ENCODE assay signal across 8 cellular contexts in genomic region chr6:78808933-78809332, GRCh38.
"Had no signal": no experiment of that assay in that cellular context is flagged by ENCODE, and none has a peak within 500 bp of the region (broad histone marks: within the 10 kb centered on the region; RNA-seq: fewer than 3 reads in every experiment).

No MANE protein-coding gene starts in this region.

- H3K4me3 ChIP-seq: GM23338, HAP-1, K562 had no signal

- H3K9me3 ChIP-seq: HAP-1 had no signal

- H3K36me3 ChIP-seq: HAP-1 had no signal

- H3K4me2 ChIP-seq: GM23338 had no signal

- DNase-seq: H7, HFFc6, IMR-90 had no signal

- FAIRE-seq: HTR-8/SVneo, K562 had no signal

- ATAC-seq: GM23338, HCT116, K562 had no signal

- H3K4me1 ChIP-seq: HAP-1 had no signal
